ENCODE assay signal across 1 cellular context in the genomic region with DNA sequence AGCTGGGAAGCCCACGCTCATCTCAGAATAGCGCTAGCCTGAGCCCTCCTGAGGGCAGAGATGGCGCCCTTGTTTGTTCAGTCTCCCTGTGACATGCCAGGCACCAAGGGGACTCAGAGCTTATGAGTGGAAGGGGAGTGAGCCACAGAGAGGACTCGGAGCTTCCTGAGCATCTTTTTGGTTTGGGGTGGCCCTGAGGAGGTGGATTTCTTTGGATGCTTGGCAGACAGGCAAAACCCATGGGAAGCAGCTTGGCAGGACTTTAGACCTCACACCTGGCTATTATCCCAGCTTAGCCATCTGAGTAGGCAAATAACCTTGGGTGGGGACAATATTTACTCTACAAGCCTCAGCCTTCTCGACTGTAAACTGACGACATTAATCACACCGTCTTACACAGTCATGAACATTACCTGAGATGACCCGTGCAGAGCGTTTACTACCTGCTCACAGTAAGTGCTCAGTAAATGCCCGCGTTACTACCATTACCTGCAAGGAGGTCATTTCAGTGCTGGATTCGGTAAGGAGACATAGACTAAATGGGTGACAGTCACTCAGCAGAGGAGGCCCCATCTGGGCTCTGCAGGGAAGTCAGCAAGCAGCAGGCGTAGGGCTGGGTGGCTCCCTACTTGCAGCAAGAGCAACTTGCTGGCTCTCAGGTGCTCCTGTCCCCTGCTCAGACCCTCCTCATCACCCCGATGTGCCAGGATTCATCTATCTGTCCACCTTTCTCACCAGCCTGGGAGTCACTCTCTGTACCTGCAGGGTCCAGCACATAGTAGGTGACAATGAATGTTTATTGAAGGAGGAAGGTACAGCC.
TF ChIP-seq lines count a peak whose summit lies in the region.

No MANE protein-coding gene starts in this region.

TF ChIP-seq in HepG2, 621 proteins besides CTCF, POLR2A, EP300 and RAD21:
- TF ChIP-seq ZNF382 (CRISPR knock-in tag; IDR thresholded peaks at IDR 0.05; ENCODE audit: borderline replicate concordance) (no peak), KDM3A (CRISPR knock-in tag; IDR thresholded peaks at IDR 0.05; ENCODE audit: low read depth) (no peak), POLR2AphosphoS5 (IDR thresholded peaks at IDR 0.05; ENCODE audit: low read depth, low read length) (no peak), JUND (CRISPR knock-in tag; IDR thresholded peaks at IDR 0.05) (no peak), ZNF549 (CRISPR knock-in tag; IDR thresholded peaks at IDR 0.05) (no peak)
- TF ChIP-seq, protein P1, sequence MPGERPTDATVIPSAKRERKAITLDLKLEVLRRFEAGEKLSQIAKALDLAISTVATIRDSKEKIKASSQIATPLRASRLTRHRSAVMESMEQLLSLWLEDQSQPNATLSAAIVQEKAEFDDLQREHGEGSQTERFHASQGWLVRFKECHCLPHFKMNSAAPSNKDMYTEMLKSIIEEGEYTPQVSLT (CRISPR knock-in tag; IDR thresholded peaks at IDR 0.05; ENCODE audit: borderline replicate concordance, low read depth), result no peak
TF ChIP-seq in HepG2: peak in this region for 0.
